In genomic region chr3:101940521-101940992, GRCh38 we compare ENCODE assay signal across 8 cellular contexts.
DNase-seq lines count a peak whose midpoint lies in the region; ATAC-seq, FAIRE-seq and TF ChIP-seq lines count a peak whose summit lies in the region.

No MANE protein-coding gene starts in this region.

- H3K36me3 ChIP-seq in kidney (ENCODE audit: control insufficient read depth in 1 of 2, insufficient read depth in 2 of 2, low read length in 2 of 2) = no peaks in the 10 kb centered on the region

- no peak for TF ChIP-seq CTCF in astrocyte of the cerebellum (IDR thresholded peaks at IDR 0.05; ENCODE audit: low read depth, low read length, missing control alignments)
- TF ChIP-seq CTCF in kidney (IDR thresholded peaks at IDR 0.05; ENCODE audit: borderline replicate concordance, extremely low read depth, insufficient read depth) = no peak

- in situ Hi-C loops in astrocyte of the cerebellum (cut with HindIII; ENCODE audit: low sequenced_read_pairs) = no loop called here

- H3K9ac ChIP-seq in kidney (ENCODE audit: low read length in 2 of 2) = no peak overlapping the region

- H3K27ac ChIP-seq in kidney (ENCODE audit: low read depth in 2 of 2, low read length in 2 of 2) = no peak overlapping the region

- no peak for FAIRE-seq in kidney (lab: Jason Lieb, UNC)

- H3K4me3 ChIP-seq in astrocyte of the cerebellum (ENCODE audit: low read depth, low read length) (no peak overlapping the region), kidney (ENCODE audit: low read length in 2 of 2) (no peak overlapping the region)

- no peaks in the 10 kb centered on the region for H3K9me3 ChIP-seq in kidney (ENCODE audit: control insufficient read depth in 1 of 2, low read length in 2 of 2)

- H3K4me1 ChIP-seq in kidney (ENCODE audit: control insufficient read depth in 1 of 2, insufficient read depth in 1 of 2, low read depth in 1 of 2, low read length in 2 of 2) = no peaks in the 10 kb centered on the region

- intact Hi-C loops in kidney (cut with DNase I) = no loop called here

- ATAC-seq in left lobe of liver = peak; percentile 39
- no peak for ATAC-seq in GM21737 (IDR thresholded peaks at IDR 0.05; ENCODE audit: unreplicated experiment)
- no peak for ATAC-seq in HG02938 (IDR thresholded peaks at IDR 0.05; ENCODE audit: unreplicated experiment)

- DNase-seq in ELF-1 (ENCODE audit: low read depth, low spot score) = peak; percentile 63
- peak; percentile 88 for DNase-seq in MV-4-11 (lab: John Stamatoyannopoulos, UW)
- DNase-seq in astrocyte of the cerebellum (ENCODE audit: low read depth) = peak; percentile 94
- no peak for DNase-seq in left lobe of liver (ENCODE audit: low spot score)
- DNase-seq in kidney = no peak
- no peak for DNase-seq in ecto neural progenitor cell (ENCODE audit: low spot score)

Comparison
In these comparisons a context has a peak if more than half of its experiments do, and no peak if none do; other contexts are left out.
1. DNase-seq: peak in ELF-1 (single experiment), MV-4-11 (single experiment) and astrocyte of the cerebellum (single experiment); none in left lobe of liver (single experiment), kidney (single experiment) and ecto neural progenitor cell (single experiment).